In genomic region chr10:89565180-89565579, GRCh38 we compare ENCODE assay signal across 26 cellular contexts. TPM values are rescaled to one million over a fixed set of nuclear protein-coding genes. Genes with fewer than 3 reads are reported as not detected.
DNase-seq lines count a peak whose midpoint lies in the region; ATAC-seq, FAIRE-seq and TF ChIP-seq lines count a peak whose summit lies in the region.
"Had no signal": no experiment of that assay in that cellular context is flagged by ENCODE, and none has a peak within 500 bp of the region (broad histone marks: within the 10 kb centered on the region; RNA-seq: fewer than 3 reads in every experiment).

No MANE protein-coding gene starts in this region.

- no peaks in the 10 kb centered on the region for H3K9me3 ChIP-seq in HepG2 (ENCODE audit: low read length)
- no peaks in the 10 kb centered on the region for H3K9me3 ChIP-seq in right lobe of liver
- H3K9me3 ChIP-seq: BE2C, BLaER1 had no signal

- no peak for TF ChIP-seq POLR2A in HepG2 (IDR thresholded peaks at IDR 0.05; ENCODE audit: insufficient read depth in 1 of 2, low read depth in 2 of 2, low read length in 2 of 2)
- no peak for TF ChIP-seq POLR2A in right lobe of liver (IDR thresholded peaks at IDR 0.05)

- H3K4me3 ChIP-seq in HepG2 (replicated peaks in 1 of 3; ENCODE audit: insufficient read depth in 1 of 3, low read depth in 2 of 3, low read length in 3 of 3) = no peak overlapping the region
- H3K4me3 ChIP-seq in right lobe of liver = no peak overlapping the region
- no peak overlapping the region for H3K4me3 ChIP-seq in ACC112 (ENCODE audit: low read depth, low read length)
- H3K4me3 ChIP-seq: BLaER1, GM12878 had no signal

- TF ChIP-seq RAD21 in HepG2 (CRISPR knock-in tag; IDR thresholded peaks at IDR 0.05) = no peak

- CTCF ChIA-PET in HepG2 (lab: Yijun Ruan, JAX; ENCODE audit: low intra/inter-chr PET ratio, low total read pairs) = interaction anchor here (0.8 kb wide), 1 partner anchor 139 kb away, joined by 3 read pairs; no protein-coding TSS in a partner anchor

- H3K79me2 ChIP-seq in HepG2 (ENCODE audit: insufficient read depth, low read length) (no peaks in the 10 kb centered on the region), ACC112 (ENCODE audit: control insufficient read depth, insufficient read depth, low read length, unreplicated experiment) (no peaks in the 10 kb centered on the region)

- H2AFZ ChIP-seq in HepG2 (ENCODE audit: low read length) (no peak overlapping the region), ACC112 (ENCODE audit: low read length, unreplicated experiment) (peak overlapping the region; percentile 17)

- H3K27ac ChIP-seq in HepG2 (ENCODE audit: extremely low read length, insufficient read depth, low read length) = no peak overlapping the region
- H3K27ac ChIP-seq in right lobe of liver = no peak overlapping the region
- H3K27ac ChIP-seq in ACC112 (ENCODE audit: low read depth, low read length) = no peak overlapping the region
- H3K27ac ChIP-seq: BLaER1 had no signal

- 52% methylated on average over 1 of the region's 1 CpG for WGBS in HepG2 (ENCODE audit: low lambda C conversion rate)
- 47% methylated on average over 1 of the region's 1 CpG for WGBS in right lobe of liver (ENCODE audit: insufficient coverage, low coverage, low lambda C conversion rate, missing lambda C conversion rate)

- no peak for FAIRE-seq in HepG2 (lab: Jason Lieb, UNC)
- FAIRE-seq: GM12878, GM12892, GM18507 had no signal

- ATAC-seq in HepG2 = no peak
- no peak for ATAC-seq in right lobe of liver
- no peak for ATAC-seq in HG03139 (IDR thresholded peaks at IDR 0.05; ENCODE audit: unreplicated experiment)
- ATAC-seq: GM12878 had no signal

- intact Hi-C loops in HepG2 (cut with micrococcal nuclease; ENCODE audit: unreplicated experiment) = loop anchor here (2.0 kb wide), 1 partner anchor 98 kb away; no protein-coding TSS in a partner anchor
- intact Hi-C loops in right lobe of liver (cut with DNase I) = loop anchor here in 1 of 2 donors (10.0 kb wide), 1 partner anchor 140 kb away; no protein-coding TSS in a partner anchor

- no TSS peak for BruUV-seq in HepG2 (replicated peaks; lab: Mats Ljungman, UMichigan)

- no peak for DNase-seq in HepG2 (ENCODE audit: low spot score)
- no peak for DNase-seq in right lobe of liver
- DNase-seq in RPMI8226 = peak; percentile 13
- no peak for DNase-seq in NCI-H748 treated with DMSO at 0.1 percent for 48 hours (lab: John Stamatoyannopoulos, UW)
- DNase-seq: 8988T; ACHN; BE2C; C1 segment of cervical spinal cord; CD4-positive, alpha-beta memory T cell; CD4-positive, CD25-positive, alpha-beta regulatory T cell; CD8-positive, alpha-beta memory T cell; COR-L47; DMS 273 treated with DMSO at 0.1 percent for 48 hours; DMS153; DMS53; DMS79; DND-41; EL; GDM1 had no signal

- POLR2A ChIA-PET in HepG2 (lab: Yijun Ruan, JAX) = no interaction called here

- no peak overlapping the region for H3K4me2 ChIP-seq in HepG2 (ENCODE audit: low read depth, low read length)
- H3K4me2 ChIP-seq: BLaER1 had no signal

- no peak for TF ChIP-seq EP300 in HepG2 (IDR thresholded peaks at IDR 0.05; ENCODE audit: low read depth in 2 of 2, low read length in 2 of 2)
- no peak for TF ChIP-seq EP300 in HepG2 (CRISPR knock-in tag; IDR thresholded peaks at IDR 0.05; ENCODE audit: borderline replicate concordance)

- H4K20me1 ChIP-seq in HepG2 (ENCODE audit: insufficient read depth, low read length) = no peaks in the 10 kb centered on the region
- H4K20me1 ChIP-seq: BLaER1 had no signal

- no peak for TF ChIP-seq CTCF in HepG2 (CRISPR knock-in tag; IDR thresholded peaks at IDR 0.05)
- TF ChIP-seq CTCF in right lobe of liver (IDR thresholded peaks at IDR 0.05) = no peak

- H3K27me3 ChIP-seq in HepG2 (ENCODE audit: control insufficient read depth in 1 of 2, insufficient read depth in 2 of 2, low read length in 2 of 2) (no peaks in the 10 kb centered on the region; a peak in 1 of 5 replicates), right lobe of liver (no peaks in the 10 kb centered on the region), ACC112 (ENCODE audit: insufficient read depth, low read length) (no peaks in the 10 kb centered on the region)
- H3K27me3 ChIP-seq: BLaER1 had no signal

- no peaks in the 10 kb centered on the region for H3K36me3 ChIP-seq in HepG2 (replicated peaks in 1 of 2; ENCODE audit: control insufficient read depth in 1 of 2, insufficient read depth in 2 of 2, low read length in 2 of 2)
- no peaks in the 10 kb centered on the region for H3K36me3 ChIP-seq in right lobe of liver
- no peaks in the 10 kb centered on the region for H3K36me3 ChIP-seq in ACC112 (ENCODE audit: insufficient read depth, low read length)
- H3K36me3 ChIP-seq: BE2C, BLaER1 had no signal

- H3K4me1 ChIP-seq in HepG2 (ENCODE audit: insufficient read depth, low read length) = peaks cover 18% of the 10 kb centered on the region
- H3K4me1 ChIP-seq in right lobe of liver = peaks cover 0 to 16% (median 0%) of the 10 kb centered on the region in 4 donors
- no peaks in the 10 kb centered on the region for H3K4me1 ChIP-seq in ACC112 (ENCODE audit: control insufficient read depth, insufficient read depth, low read length, unreplicated experiment)
- H3K4me1 ChIP-seq: BE2C, BLaER1 had no signal

- H3K9ac ChIP-seq in HepG2 (ENCODE audit: insufficient read depth, low read depth, low read length) = no peak overlapping the region
- H3K9ac ChIP-seq: BLaER1 had no signal

- in situ Hi-C loops in HepG2 (cut with HindIII; ENCODE audit: extremely low pct_ligation_motif_present, low pct_unique_long_range_greater_than_20kb) = no loop called here

TF ChIP-seq in HepG2, 621 proteins besides CTCF, POLR2A, EP300 and RAD21:
- TF ChIP-seq SMAD1 (CRISPR knock-in tag; IDR thresholded peaks at IDR 0.05; ENCODE audit: borderline replicate concordance, low read depth) (no peak), MAFK (conservative IDR thresholded peaks at IDR 0.05 in 1 of 2, IDR thresholded peaks at IDR 0.05 in 1 of 2; ENCODE audit: low read length in 2 of 2) (peak; percentile 56 to 64), ZBTB8A (CRISPR knock-in tag; IDR thresholded peaks at IDR 0.05; ENCODE audit: borderline replicate concordance, low read depth) (no peak), RELA (CRISPR knock-in tag; IDR thresholded peaks at IDR 0.05) (no peak), ZNF691 (CRISPR knock-in tag; IDR thresholded peaks at IDR 0.05; ENCODE audit: borderline replicate concordance, low read depth) (no peak), MAFF (IDR thresholded peaks at IDR 0.05; ENCODE audit: low read depth, low read length) (peak; percentile 54), ZNF20 (CRISPR knock-in tag; IDR thresholded peaks at IDR 0.05) (no peak), CCDC6 (CRISPR knock-in tag; IDR thresholded peaks at IDR 0.05) (no peak), CREM (IDR thresholded peaks at IDR 0.05) (no peak), CREM (CRISPR knock-in tag; IDR thresholded peaks at IDR 0.05) (no peak)

RNA-seq across cellular contexts. Expression of gene SLC16A12, which starts 29.8 kb away (rescaled TPM):
- total RNA-seq in HepG2 (2016; rRNA removed; fragmentation: Illumina TruSeq; extraction: Trizol) (0.02 TPM in 1 of 2 replicates, not detected in the other), right lobe of liver (1 to 10 TPM in 2 of 6 experiments, under 1 TPM in 4; 0.20 to 6.1 (median 0.80) TPM)
- total RNA-seq in HepG2 (2016; cell fraction: cytosol; rRNA removed; fragmentation: Illumina TruSeq; extraction: Trizol; ENCODE audit: low read depth) = not detected in 2 replicates
- total RNA-seq in HepG2 (2016; cell fraction: insoluble cytoplasmic fraction; rRNA removed; fragmentation: Illumina TruSeq; extraction: Trizol) = 0.04 TPM in 1 of 2 replicates, not detected in the other
- total RNA-seq in HepG2 (2016; cell fraction: membrane; rRNA removed; fragmentation: Illumina TruSeq; extraction: Trizol) = 0.03 TPM in 1 of 2 replicates, not detected in the other
- total RNA-seq in HepG2 (2016; cell fraction: nucleus; rRNA removed; fragmentation: Illumina TruSeq; extraction: Trizol) = 0.06 TPM in 1 of 2 replicates, not detected in the other
- 0.07 TPM in 1 of 2 replicates, not detected in the other for polyA plus RNA-seq in HepG2 (2011; rRNA removed)
- polyA plus RNA-seq in HepG2 (2011; cell fraction: cytosol; rRNA removed) = 0.01 TPM in 2 replicates
- polyA plus RNA-seq in HepG2 (2011; cell fraction: nucleus; rRNA removed) = not detected in 2 replicates
- not detected in 2 replicates for polyA plus RNA-seq in HepG2 (2012)
- not detected in 2 replicates for polyA plus RNA-seq in HepG2 (2016; cell fraction: cytosol; fragmentation: Illumina TruSeq; extraction: Trizol; ENCODE audit: low read depth)
- polyA plus RNA-seq in HepG2 (2016; cell fraction: insoluble cytoplasmic fraction; fragmentation: Illumina TruSeq; extraction: Trizol; ENCODE audit: low read depth) = not detected in 2 replicates
- not detected in 2 replicates for polyA plus RNA-seq in HepG2 (2016; cell fraction: membrane; fragmentation: Illumina TruSeq; extraction: Trizol; ENCODE audit: low read depth)
- polyA plus RNA-seq in HepG2 (2016; cell fraction: nucleus; fragmentation: Illumina TruSeq; extraction: Trizol; ENCODE audit: insufficient read depth, low read depth) = not detected in 2 replicates
- polyA minus RNA-seq in HepG2 (2011; rRNA and poly(A)+ RNA removed; ENCODE audit: low replicate concordance) = not detected in 2 replicates
- not detected in 2 replicates for polyA minus RNA-seq in HepG2 (2011; cell fraction: cytosol; rRNA and poly(A)+ RNA removed)
- not detected in 2 replicates for polyA minus RNA-seq in HepG2 (2011; cell fraction: nucleus; rRNA and poly(A)+ RNA removed)
- total RNA-seq: CD4-positive, alpha-beta memory T cell; CD4-positive, CD25-positive, alpha-beta regulatory T cell; CD8-positive, alpha-beta memory T cell; G401; GM12878 had no signal
- polyA plus RNA-seq: CD4-positive, alpha-beta memory T cell; CD4-positive, CD25-positive, alpha-beta regulatory T cell; CD8-positive, alpha-beta memory T cell; GM12878 had no signal
